Comparison of ENCODE assay signal across 2 cellular contexts in genomic region chr21:34691396-34692032, GRCh38.
TF ChIP-seq lines count a peak whose summit lies in the region.

No MANE protein-coding gene starts in this region.

TF ChIP-seq in HepG2, 621 proteins besides CTCF, POLR2A, EP300 and RAD21:
- TF ChIP-seq ATF7 (IDR thresholded peaks at IDR 0.05): 0 out of 2 replicates have a peak, but pooled peaks have one; percentile 5
- no peak for TF ChIP-seq ATF7 (CRISPR knock-in tag; IDR thresholded peaks at IDR 0.05)
- TF ChIP-seq NFE2 (CRISPR knock-in tag; IDR thresholded peaks at IDR 0.05): no peak
- no peak for TF ChIP-seq RNF219 (CRISPR knock-in tag; IDR thresholded peaks at IDR 0.05)
- no peak for TF ChIP-seq POGK (CRISPR knock-in tag; conservative IDR thresholded peaks at IDR 0.05)
- TF ChIP-seq ELF4 (CRISPR knock-in tag; IDR thresholded peaks at IDR 0.05; ENCODE audit: borderline replicate concordance): no peak
- no peak for TF ChIP-seq SMC3 (IDR thresholded peaks at IDR 0.05; ENCODE audit: low read length)
TF ChIP-seq in HepG2: peak in this region for 1.

TF ChIP-seq in K562, 482 proteins besides CTCF, POLR2A, EP300 and RAD21:
- TF ChIP-seq SP2 (IDR thresholded peaks at IDR 0.05; ENCODE audit: extremely low read depth, low read depth, low read length, poor library complexity, severe bottlenecking) (no peak), CEBPG (CRISPR knock-in tag; IDR thresholded peaks at IDR 0.05) (no peak), CEBPG (tag; conservative IDR thresholded peaks at IDR 0.05 in 1 of 2, IDR thresholded peaks at IDR 0.05 in 1 of 2) (peak; percentile 12 to 17; a peak in 1 of 4 replicates), FUS (optimal IDR thresholded peaks at IDR 0.05; ENCODE audit: low read depth, low read length) (no peak), NFYB (IDR thresholded peaks at IDR 0.05; ENCODE audit: extremely low read depth, insufficient read length) (no peak), ZBTB2 (IDR thresholded peaks at IDR 0.05) (no peak)
